8 cellular contexts compared by ENCODE assay signal in genomic region chr3:101675709-101676218, GRCh38. TPM values are rescaled to one million over a fixed set of nuclear protein-coding genes. Genes with fewer than 3 reads are reported as not detected.
DNase-seq lines count a peak whose midpoint lies in the region; ATAC-seq and TF ChIP-seq lines count a peak whose summit lies in the region.

No MANE protein-coding gene starts in this region.

- no peak for DNase-seq in GM12864 (ENCODE audit: low read depth)
- DNase-seq in cardiac muscle cell (ENCODE audit: low read depth in 1 of 2, low spot score in 1 of 2): peak in 1 of 2 donors; percentile 18
- no peak for DNase-seq in gastrocnemius medialis
- DNase-seq in HuH-7 (ENCODE audit: low spot score): no peak
- no peak for DNase-seq in DMS79 (lab: John Stamatoyannopoulos, UW)
- DNase-seq in GM20000 (ENCODE audit: low spot score): no peak

- no peak for TF ChIP-seq CTCF in GM12864 (IDR thresholded peaks at IDR 0.05; ENCODE audit: low read depth, low read length, missing control alignments)
- TF ChIP-seq CTCF in WI38 (IDR thresholded peaks at IDR 0.05; ENCODE audit: low read depth, low read length): no peak
- TF ChIP-seq CTCF in cardiac muscle cell (IDR thresholded peaks at IDR 0.05; ENCODE audit: low read depth, low read length): no peak
- no peak for TF ChIP-seq CTCF in gastrocnemius medialis (IDR thresholded peaks at IDR 0.05 in 4 of 5, conservative IDR thresholded peaks at IDR 0.05 in 1 of 5)
- no peak for TF ChIP-seq CTCF in GM20000 (IDR thresholded peaks at IDR 0.05; ENCODE audit: extremely low read depth, missing control alignments)

- in situ Hi-C loops in gastrocnemius medialis (cut with MboI; ENCODE audit: low sequenced_read_pairs in 4 of 4): no loop called here

- H3K36me3 ChIP-seq in cardiac muscle cell: peaks cover 19% of the 10 kb centered on the region
- peaks cover 0 to 19% of the 10 kb centered on the region in 2 donors for H3K36me3 ChIP-seq in gastrocnemius medialis

- H3K27ac ChIP-seq in cardiac muscle cell: peak overlapping the region; percentile 87
- H3K27ac ChIP-seq in gastrocnemius medialis: peak overlapping the region; percentile 95 to 99 (median 98)

- TF ChIP-seq POLR2A in gastrocnemius medialis (IDR thresholded peaks at IDR 0.05): no peak

- H3K4me1 ChIP-seq in cardiac muscle cell (ENCODE audit: low read depth) (peaks cover 5% of the 10 kb centered on the region), gastrocnemius medialis (peaks cover 17 to 23% of the 10 kb centered on the region in 2 donors)

- no peak for ATAC-seq in gastrocnemius medialis
- ATAC-seq in HG02840 (IDR thresholded peaks at IDR 0.05; ENCODE audit: low FRiP score, unreplicated experiment): no peak

- no peaks in the 10 kb centered on the region for H3K27me3 ChIP-seq in cardiac muscle cell
- H3K27me3 ChIP-seq in gastrocnemius medialis: no peaks in the 10 kb centered on the region

- peak overlapping the region; percentile 90 for H3K4me3 ChIP-seq in GM12864 (ENCODE audit: low read depth, low read length)
- peak overlapping the region; percentile 85 for H3K4me3 ChIP-seq in WI38 (ENCODE audit: low read depth, low read length)
- H3K4me3 ChIP-seq in cardiac muscle cell: peak overlapping the region; percentile 80
- H3K4me3 ChIP-seq in gastrocnemius medialis: peak overlapping the region; percentile 86 to 100 (median 99)

- intact Hi-C loops in gastrocnemius medialis (cut with DNase I; ENCODE audit: low total_unique reads): loop anchor here (5.0 kb wide), 1 partner anchor 163 kb away; the partner anchor contains the start of gene SENP7

- no peaks in the 10 kb centered on the region for H3K9me3 ChIP-seq in cardiac muscle cell (ENCODE audit: low read depth)
- H3K9me3 ChIP-seq in gastrocnemius medialis: no peaks in the 10 kb centered on the region

RNA-seq across cellular contexts. Expression of gene ZBTB11, which starts 1.2 kb away (rescaled TPM):
- total RNA-seq in cardiac muscle cell (9.0 and 15.8 TPM in 2 replicates), gastrocnemius medialis (10 to 100 TPM; 14.6 to 20.9 (median 16.1) TPM)
- 7.3 and 8.7 TPM in 2 replicates for polyA plus RNA-seq in cardiac muscle cell

RNA-seq across cellular contexts. Expression of gene RPL24, which starts 10.8 kb away (rescaled TPM):
- total RNA-seq in cardiac muscle cell: 1,120 and 1,418 TPM in 2 replicates
- 557 and 617 TPM in 2 replicates for polyA plus RNA-seq in cardiac muscle cell
- 1,000 to 10,000 TPM; 1,085 to 1,329 (median 1,254) TPM for total RNA-seq in gastrocnemius medialis

RNA-seq across cellular contexts. Expression of gene CEP97, which starts 48.6 kb away (rescaled TPM):
- total RNA-seq in cardiac muscle cell (11.8 and 20.4 TPM in 2 replicates), gastrocnemius medialis (10 to 100 TPM in 3 of 4 donors, 1 to 10 TPM in 1; 8.3 to 20.0 (median 13.2) TPM)
- 3.4 and 7.7 TPM in 2 replicates for polyA plus RNA-seq in cardiac muscle cell
